In the genomic region with DNA sequence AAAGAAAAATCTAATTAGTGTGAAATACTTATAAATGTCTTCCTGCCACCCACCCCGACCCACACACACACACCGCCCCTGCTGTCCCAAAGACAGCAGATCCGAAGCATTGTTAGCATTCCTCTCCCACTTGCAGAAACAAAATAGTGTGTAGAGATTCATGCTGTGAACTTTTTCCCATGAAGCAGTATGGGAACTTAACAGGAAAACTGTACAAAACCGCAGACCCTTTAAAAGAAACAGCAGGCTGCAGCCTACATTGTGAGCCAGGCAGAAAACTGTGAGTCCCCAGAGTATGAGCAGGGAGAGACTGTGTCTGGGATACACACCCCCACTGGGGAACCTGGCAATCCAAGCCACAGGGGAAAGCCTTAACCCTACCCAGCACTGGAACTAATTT, we compare ENCODE assay signal across 24 cellular contexts.
DNase-seq lines count a peak whose midpoint lies in the region; ATAC-seq, FAIRE-seq and TF ChIP-seq lines count a peak whose summit lies in the region.
"Had no signal": no experiment of that assay in that cellular context is flagged by ENCODE, and none has a peak within 500 bp of the region (broad histone marks: within the 10 kb centered on the region; RNA-seq: fewer than 3 reads in every experiment).

No MANE protein-coding gene starts in this region.

- CTCF ChIA-PET in IMR-90 (lab: Yijun Ruan, JAX), result no interaction called here

- no TSS peak for BruUV-seq in IMR-90 (replicated peaks; lab: Mats Ljungman, UMichigan)

- POLR2A ChIA-PET in IMR-90 (lab: Charles Lee; ENCODE audit: unreplicated experiment), result no interaction called here

- no peak for FAIRE-seq in D721Med (lab: Jason Lieb, UNC)
- FAIRE-seq: frontal cortex, GM12891, HTR-8/SVneo, pancreas, small intestine had no signal

- dilution Hi-C loops in IMR-90 (cut with HindIII; ENCODE audit: low sequenced_read_pairs, unreplicated experiment), result no loop called here

- H3K27ac ChIP-seq in IMR-90 (ENCODE audit: insufficient read depth, low read length) (no peak overlapping the region), mesendoderm (ENCODE audit: low read depth, low read length) (no peak overlapping the region)
- H3K27ac ChIP-seq: adrenal gland, colonic mucosa, pancreas had no signal

- no peaks in the 10 kb centered on the region for H3K79me2 ChIP-seq in mesendoderm (ENCODE audit: control insufficient read depth, insufficient read depth, low read length)

- H2AFZ ChIP-seq in IMR-90 (replicated peaks; ENCODE audit: low read length, poor library complexity), result peak overlapping the region; percentile 70

- TF ChIP-seq POLR2A in IMR-90 (IDR thresholded peaks at IDR 0.05; ENCODE audit: low read depth, low read length), result no peak

- peak overlapping the region; percentile 6; the same call in 1 of the 2 replicates for H2BK20ac ChIP-seq in IMR-90 (ENCODE audit: low read depth, low read length)

- H3K4me1 ChIP-seq in IMR-90 (ENCODE audit: control insufficient read depth, insufficient read depth, low read length), result peaks cover 4% of the 10 kb centered on the region; the same call in 1 of the 2 replicates
- H3K4me1 ChIP-seq in mesendoderm (ENCODE audit: control insufficient read depth, low read depth, low read length), result peaks cover 4% of the 10 kb centered on the region
- H3K4me1 ChIP-seq: adrenal gland, colonic mucosa, pancreas had no signal

- WGBS in IMR-90 (ENCODE audit: extremely low coverage in 2 of 2, insufficient read length in 1 of 2), 2 experiments, result no CpG with 5 or more reads among the region's 4 CpGs
- no CpG with 5 or more reads among the region's 4 CpGs for WGBS in mesendoderm (ENCODE audit: extremely low coverage, insufficient coverage, low lambda C conversion rate)

- peaks cover 5% of the 10 kb centered on the region; the same call in 1 of the 2 replicates for H3K9me1 ChIP-seq in IMR-90 (ENCODE audit: insufficient read depth, low read length)

- H3K36me3 ChIP-seq in IMR-90 (ENCODE audit: control insufficient read depth, insufficient read depth, low read length) (no peaks in the 10 kb centered on the region), mesendoderm (ENCODE audit: control insufficient read depth, insufficient read depth, low read length) (no peaks in the 10 kb centered on the region)
- H3K36me3 ChIP-seq: adrenal gland, BLaER1, colonic mucosa, pancreas had no signal

- H3K4me2 ChIP-seq in IMR-90 (ENCODE audit: low read depth, low read length) (no peak overlapping the region), mesendoderm (ENCODE audit: low read length) (no peak overlapping the region)
- H3K4me2 ChIP-seq: BLaER1 had no signal

- H2BK5ac ChIP-seq in IMR-90 (ENCODE audit: low read depth, low read length, poor library complexity, severe bottlenecking), result no peak overlapping the region
- no peak overlapping the region for H2BK5ac ChIP-seq in mesendoderm (ENCODE audit: low read length)

- H3K4ac ChIP-seq in IMR-90 (ENCODE audit: low read depth, low read length) (0 out of 2 replicates have a peak overlapping the region, but pooled peaks have one; percentile 37), mesendoderm (ENCODE audit: low read depth, low read length) (no peak overlapping the region)

- TF ChIP-seq CTCF in IMR-90 (conservative IDR thresholded peaks at IDR 0.05; ENCODE audit: low read depth, low read length) (no peak), cardiac fibroblast (IDR thresholded peaks at IDR 0.05; ENCODE audit: low read depth, low read length) (no peak), D721Med (IDR thresholded peaks at IDR 0.05; ENCODE audit: insufficient read depth, missing control alignments) (no peak)

- no peak overlapping the region for H2AK9ac ChIP-seq in IMR-90 (replicated peaks; ENCODE audit: low read depth, low read length, poor library complexity)

- H3K18ac ChIP-seq in IMR-90 (ENCODE audit: low read depth, low read length) (no peak overlapping the region), mesendoderm (ENCODE audit: low read length) (no peak overlapping the region)

- H3K14ac ChIP-seq in IMR-90 (replicated peaks; ENCODE audit: low read depth, low read length), result no peak overlapping the region

- H3K23ac ChIP-seq in IMR-90 (ENCODE audit: low read depth, low read length) (no peak overlapping the region), mesendoderm (ENCODE audit: low read length) (no peak overlapping the region)

- no peaks in the 10 kb centered on the region for H3K9me3 ChIP-seq in IMR-90 (ENCODE audit: control insufficient read depth, insufficient read depth, low read length)
- H3K9me3 ChIP-seq: adrenal gland, BLaER1, colonic mucosa, pancreas had no signal

- H4K5ac ChIP-seq in IMR-90 (ENCODE audit: low read depth, low read length) (no peak overlapping the region), mesendoderm (ENCODE audit: low read length) (no peak overlapping the region)

- H2AK5ac ChIP-seq in IMR-90 (ENCODE audit: low read depth, low read length), result no peak overlapping the region; the same call in 1 of the 2 replicates
- no peak overlapping the region for H2AK5ac ChIP-seq in mesendoderm (ENCODE audit: low read length)

- H4K8ac ChIP-seq in IMR-90 (ENCODE audit: low read depth in 2 of 2, low read length in 2 of 2), result no peak overlapping the region; a peak in 1 of 4 replicates
- no peak overlapping the region for H4K8ac ChIP-seq in mesendoderm (ENCODE audit: low read depth, low read length)

- H2BK15ac ChIP-seq in IMR-90 (ENCODE audit: low read depth, low read length) (no peak overlapping the region), mesendoderm (replicated peaks; ENCODE audit: low read depth) (no peak overlapping the region)

- no peaks in the 10 kb centered on the region for H3K79me1 ChIP-seq in IMR-90 (ENCODE audit: low read depth in 1 of 2, low read length in 2 of 2)
- H3K79me1 ChIP-seq in mesendoderm (ENCODE audit: low read length), result no peaks in the 10 kb centered on the region

- DNase-seq in IMR-90, result peak; percentile 54
- peak; percentile 5 for DNase-seq in cardiac fibroblast (ENCODE audit: low read depth in 2 of 2)
- DNase-seq in mesendoderm, result peak; percentile 43
- peak; percentile 57 for DNase-seq in skeletal muscle cell (ENCODE audit: low read depth)
- no peak for DNase-seq in NCI-H1417 (lab: John Stamatoyannopoulos, UW)
- no peak for DNase-seq in D721Med (ENCODE audit: insufficient read length, low spot score)
- no peak for DNase-seq in G401 (ENCODE audit: low spot score)
- DNase-seq in T-helper 1 cell, result no peak
- DNase-seq: activated CD4-positive, alpha-beta T cell treated with anti-CD3 and anti-CD28 coated beads for 48 hours; activated effector memory CD4-positive, alpha-beta T cell treated with anti-CD3 and anti-CD28 coated beads, Interleukin-2, amount 50 U/mL, for 16 hours; adrenal gland; colonic mucosa; NCI-H1417 treated with DMSO at 0.1 percent for 48 hours; NCI-H82; pancreas; small intestine; stimulated activated CD8-positive, alpha-beta memory T cell treated with anti-CD3 and anti-CD28 coated beads, Interleukin-4, amount 100 ng/mL, for 48 hours; substantia nigra had no signal

- in situ Hi-C loops in IMR-90 (cut with MboI; ENCODE audit: low sequenced_read_pairs) (no loop called here), G401 (cut with HindIII; ENCODE audit: low sequenced_read_pairs) (no loop called here)

- H4K20me1 ChIP-seq in IMR-90 (ENCODE audit: insufficient read depth, low read length), result no peaks in the 10 kb centered on the region
- H4K20me1 ChIP-seq: BLaER1 had no signal

- H3K56ac ChIP-seq in IMR-90 (ENCODE audit: extremely low read depth, insufficient read depth, low read length), result no peak overlapping the region
- H3K56ac ChIP-seq in mesendoderm (ENCODE audit: low read length), result no peak overlapping the region

- H4K91ac ChIP-seq in IMR-90 (ENCODE audit: insufficient read depth, low read depth, low read length), result no peak overlapping the region

- H2BK120ac ChIP-seq in IMR-90 (ENCODE audit: low read depth, low read length) (no peak overlapping the region), mesendoderm (ENCODE audit: low read depth, low read length) (no peak overlapping the region)

- H3K9ac ChIP-seq in IMR-90 (ENCODE audit: low read depth, low read length) (no peak overlapping the region), mesendoderm (ENCODE audit: low read length) (no peak overlapping the region)
- H3K9ac ChIP-seq: BLaER1 had no signal

- intact Hi-C loops in IMR-90 (cut with micrococcal nuclease), result no loop called here

- no peaks in the 10 kb centered on the region for H3K27me3 ChIP-seq in IMR-90 (ENCODE audit: control insufficient read depth, insufficient read depth, low read length)
- H3K27me3 ChIP-seq in mesendoderm (ENCODE audit: insufficient read depth, low read length, poor library complexity), result no peaks in the 10 kb centered on the region
- H3K27me3 ChIP-seq: adrenal gland, BLaER1, colonic mucosa, pancreas had no signal

- H3K4me3 ChIP-seq in IMR-90 (ENCODE audit: insufficient read depth, low read depth, low read length), result no peak overlapping the region
- no peak overlapping the region for H3K4me3 ChIP-seq in cardiac fibroblast (replicated peaks in 1 of 2; ENCODE audit: low read depth in 2 of 2, low read length in 2 of 2)
- no peak overlapping the region for H3K4me3 ChIP-seq in mesendoderm (ENCODE audit: low read length)
- no peak overlapping the region for H3K4me3 ChIP-seq in skeletal muscle cell (ENCODE audit: low read depth, low read length)
- H3K4me3 ChIP-seq: adrenal gland, BLaER1, colonic mucosa, pancreas had no signal

- no peak for TF ChIP-seq RAD21 in IMR-90 (IDR thresholded peaks at IDR 0.05; ENCODE audit: low read length)

- ATAC-seq in IMR-90 (ENCODE audit: low read depth), result peak; percentile 60
- ATAC-seq: left lobe of liver, Panc1, pancreas had no signal

TF ChIP-seq in IMR-90, 13 proteins besides CTCF, POLR2A, EP300 and RAD21:
- TF ChIP-seq BHLHE40 (IDR thresholded peaks at IDR 0.05; ENCODE audit: low read depth, low read length), result no peak
- TF ChIP-seq, protein P1, sequence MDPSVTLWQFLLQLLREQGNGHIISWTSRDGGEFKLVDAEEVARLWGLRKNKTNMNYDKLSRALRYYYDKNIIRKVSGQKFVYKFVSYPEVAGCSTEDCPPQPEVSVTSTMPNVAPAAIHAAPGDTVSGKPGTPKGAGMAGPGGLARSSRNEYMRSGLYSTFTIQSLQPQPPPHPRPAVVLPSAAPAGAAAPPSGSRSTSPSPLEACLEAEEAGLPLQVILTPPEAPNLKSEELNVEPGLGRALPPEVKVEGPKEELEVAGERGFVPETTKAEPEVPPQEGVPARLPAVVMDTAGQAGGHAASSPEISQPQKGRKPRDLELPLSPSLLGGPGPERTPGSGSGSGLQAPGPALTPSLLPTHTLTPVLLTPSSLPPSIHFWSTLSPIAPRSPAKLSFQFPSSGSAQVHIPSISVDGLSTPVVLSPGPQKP (IDR thresholded peaks at IDR 0.05; ENCODE audit: borderline replicate concordance, low read depth, low read length), result no peak

Comparison
In these comparisons a context has a peak if more than half of its experiments do, and no peak if none do; other contexts are left out.
1. DNase-seq: peak in IMR-90 (single experiment), cardiac fibroblast (2 of 2), mesendoderm (single experiment) and skeletal muscle cell (single experiment); none in NCI-H1417 (0 of 3), D721Med (single experiment), G401 (single experiment) and T-helper 1 cell (0 of 5).